Comparison of ENCODE assay signal across 9 cellular contexts in the genomic region with DNA sequence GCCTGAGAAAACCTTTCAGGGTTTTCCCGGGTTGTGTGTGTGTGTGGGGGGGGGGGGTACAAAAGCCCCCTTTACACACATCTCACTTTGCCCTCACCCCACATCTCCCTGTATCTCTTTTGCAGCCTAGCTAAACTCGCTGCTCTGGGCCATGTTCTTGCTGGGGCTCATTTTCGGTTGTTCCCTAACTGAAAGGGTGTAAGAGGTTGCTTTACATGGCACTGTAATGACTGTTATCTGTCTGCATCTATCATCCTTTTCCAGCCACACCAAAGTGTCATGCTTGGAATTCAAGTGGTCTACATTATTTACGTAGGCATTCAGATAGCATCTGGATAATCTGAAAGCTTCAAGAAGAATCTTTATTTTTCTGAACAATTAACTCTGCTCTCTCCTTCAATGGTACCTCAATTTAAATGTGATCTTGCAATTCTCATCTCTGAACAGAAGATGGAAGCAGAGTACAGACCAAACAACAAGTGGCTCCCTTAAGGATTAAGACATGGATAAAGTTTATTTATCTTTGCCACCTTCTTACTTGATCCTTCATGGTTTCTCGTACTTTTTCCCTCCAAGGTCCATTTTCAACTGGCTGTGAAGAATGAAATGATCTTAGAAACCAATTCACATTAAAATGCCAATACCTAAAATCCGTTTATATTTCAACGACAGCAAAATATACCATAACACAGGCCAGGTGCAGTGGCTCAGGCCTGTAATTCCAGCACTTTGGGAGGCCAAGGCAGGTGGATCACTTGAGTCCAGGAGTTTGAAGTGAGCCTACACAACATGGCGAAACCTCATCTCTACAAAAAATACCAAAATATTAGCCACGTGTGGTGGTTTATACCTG. TPM values are rescaled to one million over a fixed set of nuclear protein-coding genes. Genes with fewer than 3 reads are reported as not detected.
DNase-seq lines count a peak whose midpoint lies in the region; ATAC-seq, FAIRE-seq and TF ChIP-seq lines count a peak whose summit lies in the region.
"Had no signal": no experiment of that assay in that cellular context is flagged by ENCODE, and none has a peak within 500 bp of the region (broad histone marks: within the 10 kb centered on the region; RNA-seq: fewer than 3 reads in every experiment).

No MANE protein-coding gene starts in this region.

- TF ChIP-seq CTCF in nephron progenitor cell (IDR thresholded peaks at IDR 0.05) (peak; percentile 77), Calu3 (IDR thresholded peaks at IDR 0.05; ENCODE audit: unreplicated experiment) (no peak)

- H3K27me3 Mint-ChIP-seq in nephron progenitor cell (ENCODE audit: low read depth, poor library complexity) (peaks cover 22% of the 10 kb centered on the region), Calu3 (ENCODE audit: unreplicated experiment) (peaks cover 28% of the 10 kb centered on the region)

- DNase-seq in NOMO-1 treated with DMSO at 0.1 percent for 48 hours (lab: John Stamatoyannopoulos, UW; ENCODE audit: unreplicated experiment): peak; percentile 43
- DNase-seq in NOMO-1 treated with dmso at 0.1 percent for 144 hours (lab: John Stamatoyannopoulos, UW; ENCODE audit: unreplicated experiment): no peak
- DNase-seq in RCC 7860 (ENCODE audit: low spot score): peak; percentile 45
- no peak for DNase-seq in nephron progenitor cell
- DNase-seq in Calu3: no peak
- no peak for DNase-seq in NCI-H774 (lab: John Stamatoyannopoulos, UW)
- DNase-seq: activated naive CD8-positive, alpha-beta T cell treated with anti-CD3 and anti-CD28 coated beads, Interleukin-2, amount 10 ng/mL, durations not matched to agents 7 days and 5 days had no signal

- H3K4me1 Mint-ChIP-seq in nephron progenitor cell: peaks cover 6% of the 10 kb centered on the region
- H3K4me1 Mint-ChIP-seq in Calu3 (ENCODE audit: low read depth, unreplicated experiment): peaks cover 17% of the 10 kb centered on the region
- H3K4me1 Mint-ChIP-seq: activated naive CD8-positive, alpha-beta T cell treated with anti-CD3 and anti-CD28 coated beads, Interleukin-2, amount 10 ng/mL, durations not matched to agents 7 days and 5 days had no signal

- FAIRE-seq in RCC 7860 (lab: Jason Lieb, UNC): peak; percentile 76

- ATAC-seq in HG03175 (IDR thresholded peaks at IDR 0.05; ENCODE audit: unreplicated experiment): peak; percentile 59
- ATAC-seq in esophagus mucosa: peak; percentile 69

- H3K36me3 Mint-ChIP-seq in nephron progenitor cell (ENCODE audit: low read depth): peaks cover 3% of the 10 kb centered on the region
- H3K36me3 Mint-ChIP-seq in Calu3 (ENCODE audit: insufficient read depth, unreplicated experiment): no peaks in the 10 kb centered on the region
- H3K36me3 Mint-ChIP-seq: activated naive CD8-positive, alpha-beta T cell treated with anti-CD3 and anti-CD28 coated beads, Interleukin-2, amount 10 ng/mL, durations not matched to agents 7 days and 5 days had no signal

- intact Hi-C loops in Calu3 (cut with micrococcal nuclease; ENCODE audit: unreplicated experiment): loop anchor here (1.0 to 2.0 kb wide), 2 partner anchors 140 to 229 kb away; no protein-coding TSS in a partner anchor

- CTCF ChIA-PET in Calu3 (lab: Charles Lee): no interaction called here

- H3K9me3 Mint-ChIP-seq in nephron progenitor cell (peaks cover 6% of the 10 kb centered on the region), Calu3 (ENCODE audit: low read depth, unreplicated experiment) (no peaks in the 10 kb centered on the region)
- H3K9me3 Mint-ChIP-seq: activated naive CD8-positive, alpha-beta T cell treated with anti-CD3 and anti-CD28 coated beads, Interleukin-2, amount 10 ng/mL, durations not matched to agents 7 days and 5 days had no signal

- H3K4me3 Mint-ChIP-seq in nephron progenitor cell (no peak overlapping the region), Calu3 (ENCODE audit: low read depth, unreplicated experiment) (no peak overlapping the region)
- H3K4me3 Mint-ChIP-seq: activated naive CD8-positive, alpha-beta T cell treated with anti-CD3 and anti-CD28 coated beads, Interleukin-2, amount 10 ng/mL, durations not matched to agents 7 days and 5 days had no signal

- no TSS peak for BruUV-seq in Calu3 (replicated peaks; lab: Mats Ljungman, UMichigan)

- H3K27ac Mint-ChIP-seq in nephron progenitor cell (no peak overlapping the region), Calu3 (ENCODE audit: unreplicated experiment) (no peak overlapping the region)
- H3K27ac Mint-ChIP-seq: activated naive CD8-positive, alpha-beta T cell treated with anti-CD3 and anti-CD28 coated beads, Interleukin-2, amount 10 ng/mL, durations not matched to agents 7 days and 5 days had no signal

RNA-seq across cellular contexts. Expression of a gene that starts 34.9 kb away (rescaled TPM):
- total RNA-seq in esophagus mucosa (0.04 TPM), Calu3 (2022) (not detected in 2 replicates)
- total RNA-seq: activated naive CD8-positive, alpha-beta T cell treated with anti-CD3 and anti-CD28 coated beads, Interleukin-2, amount 10 ng/mL, durations not matched to agents 7 days and 5 days had no signal

Comparison
In these comparisons a context has a peak if more than half of its experiments do, and no peak if none do; other contexts are left out.
1. DNase-seq: peak in NOMO-1 treated with DMSO at 0.1 percent for 48 hours (single experiment) and RCC 7860 (single experiment); none in NOMO-1 treated with dmso at 0.1 percent for 144 hours (single experiment), nephron progenitor cell (single experiment), Calu3 (single experiment) and NCI-H774 (single experiment).